In genomic region chr12:131856366-131857097, GRCh38 we compare ENCODE assay signal across 12 cellular contexts. TPM values are rescaled to one million over a fixed set of nuclear protein-coding genes. Genes with fewer than 3 reads are reported as not detected.
"Had no signal": no experiment of that assay in that cellular context is flagged by ENCODE, and none has a peak within 500 bp of the region (broad histone marks: within the 10 kb centered on the region; RNA-seq: fewer than 3 reads in every experiment).

No MANE protein-coding gene starts in this region.

- H3K9me3 Mint-ChIP-seq: activated CD4-positive, alpha-beta T cell treated with anti-CD3 and anti-CD28 coated beads, Interleukin-2, amount 10 ng/mL, durations not matched to agents 7 days and 5 days; activated naive CD4-positive, alpha-beta T cell treated with anti-CD3 and anti-CD28 coated beads, Interleukin-2, amount 50 U/mL, for 72 hours; natural killer cell treated with Interleukin-12 subunit alpha and Interleukin-12 subunit beta and Interleukin-15 and Interleukin-18, amount 100 ng/mL, for 72 hours had no signal

- H3K4me3 ChIP-seq: esophagus muscularis mucosa, pancreas, skin epidermis, tibial artery had no signal

- H3K36me3 ChIP-seq: brain microvascular endothelial cell, esophagus muscularis mucosa, pancreas, tibial artery had no signal

- H3K9me3 ChIP-seq: esophagus muscularis mucosa, pancreas, tibial artery had no signal

- H3K36me3 Mint-ChIP-seq: activated naive CD4-positive, alpha-beta T cell treated with anti-CD3 and anti-CD28 coated beads, Interleukin-2, amount 50 U/mL, for 72 hours; natural killer cell treated with Interleukin-12 subunit alpha and Interleukin-12 subunit beta and Interleukin-15 and Interleukin-18, amount 100 ng/mL, for 72 hours had no signal

- H3K27ac Mint-ChIP-seq: activated CD4-positive, alpha-beta T cell treated with anti-CD3 and anti-CD28 coated beads, Interleukin-2, amount 10 ng/mL, durations not matched to agents 7 days and 5 days; natural killer cell treated with Interleukin-12 subunit alpha and Interleukin-12 subunit beta and Interleukin-15 and Interleukin-18, amount 100 ng/mL, for 72 hours had no signal

- H3K4me3 Mint-ChIP-seq: activated CD4-positive, alpha-beta T cell treated with anti-CD3 and anti-CD28 coated beads, Interleukin-2, amount 10 ng/mL, durations not matched to agents 7 days and 5 days; natural killer cell treated with Interleukin-12 subunit alpha and Interleukin-12 subunit beta and Interleukin-15 and Interleukin-18, amount 100 ng/mL, for 72 hours had no signal

- H3K4me1 ChIP-seq: pancreas, tibial artery had no signal

- DNase-seq: activated CD4-positive, alpha-beta T cell treated with anti-CD3 and anti-CD28 coated beads, Interleukin-2, amount 10 ng/mL, durations not matched to agents 7 days and 5 days; activated CD4-positive, CD25-positive, alpha-beta regulatory T cell; activated effector memory CD4-positive, alpha-beta T cell treated with Interleukin-2 at 50 U/mL for 16 hours; brain microvascular endothelial cell; cerebellar nuclear complex; T-helper 2 cell; tibial artery had no signal

- FAIRE-seq: pancreas had no signal

- ATAC-seq: activated naive CD4-positive, alpha-beta T cell treated with anti-CD3 and anti-CD28 coated beads, Interleukin-2, amount 50 U/mL, for 72 hours; pancreas had no signal

- H3K27me3 ChIP-seq: brain microvascular endothelial cell, pancreas had no signal

- H3K27ac ChIP-seq: brain microvascular endothelial cell, esophagus muscularis mucosa, pancreas, skin epidermis, tibial artery had no signal

RNA-seq across cellular contexts. Expression of gene MMP17, which starts 28.3 kb away (rescaled TPM):
- total RNA-seq: activated naive CD4-positive, alpha-beta T cell treated with anti-CD3 and anti-CD28 coated beads, Interleukin-2, amount 50 U/mL, for 72 hours; natural killer cell treated with Interleukin-12 subunit alpha and Interleukin-12 subunit beta and Interleukin-15 and Interleukin-18, amount 100 ng/mL, for 72 hours had no signal
